In genomic region chr2:86623549-86624547, GRCh38 we compare ENCODE assay signal across 1 cellular context.
TF ChIP-seq lines count a peak whose summit lies in the region.

Gene RNF103, minus strand, starts transcription at chr2:86623865. Its CDS starts 979 bp downstream, at chr2:86622886.

TF ChIP-seq in HEK293, 187 proteins besides CTCF, POLR2A, EP300 and RAD21 (continued from another document and continues in another):
- TF ChIP-seq ZBTB8A (tag by site-specific recombination; IDR thresholded peaks at IDR 0.05) (peak; percentile 60; the same call in 1 of the 2 replicates), ZNF416 (tag by site-specific recombination; IDR thresholded peaks at IDR 0.05) (no peak), ZNF350 (tag by site-specific recombination; IDR thresholded peaks at IDR 0.05) (no peak), ZNF311 (tag by site-specific recombination; IDR thresholded peaks at IDR 0.05; ENCODE audit: borderline replicate concordance) (no peak), ZNF837 (tag by site-specific recombination; IDR thresholded peaks at IDR 0.05) (no peak), PATZ1 (tag by site-specific recombination; IDR thresholded peaks at IDR 0.05) (peak; percentile 71), SP3 (tag by site-specific recombination; IDR thresholded peaks at IDR 0.05) (peak; percentile 90), ZNF274 (IDR thresholded peaks at IDR 0.05; ENCODE audit: low read length) (no peak), ZNF274 (tag by site-specific recombination; IDR thresholded peaks at IDR 0.05; ENCODE audit: borderline replicate concordance) (no peak), ZNF202 (tag by site-specific recombination; IDR thresholded peaks at IDR 0.05; ENCODE audit: borderline replicate concordance) (no peak), KLF8 (tag by site-specific recombination; IDR thresholded peaks at IDR 0.05) (peak; percentile 79), ZNF48 (tag by site-specific recombination; IDR thresholded peaks at IDR 0.05) (no peak), ZNF341 (tag by site-specific recombination; IDR thresholded peaks at IDR 0.05; ENCODE audit: low read depth) (0 out of 2 replicates have a peak, but pooled peaks have one; percentile 25), ZNF76 (tag by site-specific recombination; IDR thresholded peaks at IDR 0.05; ENCODE audit: borderline replicate concordance, low read depth) (no peak), PRDM2 (tag by site-specific recombination; IDR thresholded peaks at IDR 0.05; ENCODE audit: borderline replicate concordance) (no peak), ZNF37A (tag by site-specific recombination; IDR thresholded peaks at IDR 0.05) (no peak), ZXDB (tag by site-specific recombination; IDR thresholded peaks at IDR 0.05) (peak; percentile 100), IKZF3 (tag by site-specific recombination; IDR thresholded peaks at IDR 0.05) (peak; percentile 24; the same call in 1 of the 2 replicates), SP2 (tag by site-specific recombination; IDR thresholded peaks at IDR 0.05) (peak; percentile 78), ZNF747 (tag by site-specific recombination; IDR thresholded peaks at IDR 0.05) (no peak), ZNF776 (tag by site-specific recombination; IDR thresholded peaks at IDR 0.05; ENCODE audit: borderline replicate concordance) (no peak), KLF10 (tag by site-specific recombination; IDR thresholded peaks at IDR 0.05) (peak; percentile 38; the same call in 1 of the 2 replicates), ZNF366 (tag by site-specific recombination; conservative IDR thresholded peaks at IDR 0.05) (no peak), ZNF398 (tag by site-specific recombination; IDR thresholded peaks at IDR 0.05) (no peak), ZBTB26 (tag by site-specific recombination; optimal IDR thresholded peaks at IDR 0.05) (peak; percentile 59), ZBTB44 (tag by site-specific recombination; IDR thresholded peaks at IDR 0.05) (no peak), SCRT1 (tag by site-specific recombination; IDR thresholded peaks at IDR 0.05; ENCODE audit: borderline replicate concordance) (no peak), PRDM10 (tag by site-specific recombination; IDR thresholded peaks at IDR 0.05) (peak; percentile 70), ZNF335 (tag by site-specific recombination; conservative IDR thresholded peaks at IDR 0.05) (peak; percentile 85), ZNF138 (tag by site-specific recombination; IDR thresholded peaks at IDR 0.05; ENCODE audit: borderline replicate concordance) (no peak), ZNF560 (tag by site-specific recombination; IDR thresholded peaks at IDR 0.05; ENCODE audit: borderline replicate concordance) (no peak), KLF16 (tag by site-specific recombination; IDR thresholded peaks at IDR 0.05) (no peak), ZNF24 (tag by site-specific recombination; IDR thresholded peaks at IDR 0.05) (no peak), ZSCAN30 (tag by site-specific recombination; IDR thresholded peaks at IDR 0.05) (peak; percentile 42; the same call in 1 of the 2 replicates), ZNF175 (tag by site-specific recombination; IDR thresholded peaks at IDR 0.05) (no peak), ZNF561 (tag by site-specific recombination; IDR thresholded peaks at IDR 0.05; ENCODE audit: borderline replicate concordance) (peak; percentile 94), ZNF112 (tag by site-specific recombination; IDR thresholded peaks at IDR 0.05) (no peak), OSR2 (tag by site-specific recombination; IDR thresholded peaks at IDR 0.05) (peak; percentile 94), SP7 (tag by site-specific recombination; IDR thresholded peaks at IDR 0.05) (0 out of 2 replicates have a peak, but pooled peaks have one; percentile 41), ZNF660 (tag by site-specific recombination; IDR thresholded peaks at IDR 0.05) (peak; percentile 53; the same call in 1 of the 2 replicates), ZBTB10 (tag by site-specific recombination; IDR thresholded peaks at IDR 0.05) (peak; percentile 56; the same call in 1 of the 2 replicates), KLF1 (tag by site-specific recombination; IDR thresholded peaks at IDR 0.05) (peak; percentile 73), ZFP41 (tag by site-specific recombination; IDR thresholded peaks at IDR 0.05; ENCODE audit: borderline replicate concordance) (no peak), HOXA7 (CRISPR knock-in tag; IDR thresholded peaks at IDR 0.05; ENCODE audit: borderline replicate concordance) (no peak), EGR2 (tag by site-specific recombination; IDR thresholded peaks at IDR 0.05; ENCODE audit: low read depth) (peak; percentile 65; the same call in 1 of the 2 replicates), GLIS2 (tag by site-specific recombination; IDR thresholded peaks at IDR 0.05) (peak; percentile 53; the same call in 1 of the 2 replicates), REPIN1 (tag by site-specific recombination; IDR thresholded peaks at IDR 0.05; ENCODE audit: low read depth) (no peak)
